Comparison of ENCODE assay signal across 8 cellular contexts in genomic region chr6:111605100-111605748, GRCh38. TPM values are rescaled to one million over a fixed set of nuclear protein-coding genes. Genes with fewer than 3 reads are reported as not detected.
DNase-seq lines count a peak whose midpoint lies in the region; ATAC-seq, FAIRE-seq and TF ChIP-seq lines count a peak whose summit lies in the region.

No MANE protein-coding gene starts in this region.

- POLR2A ChIA-PET in CD4-positive, alpha-beta memory T cell (lab: Charles Lee; ENCODE audit: partially characterized antibody), result interaction anchor here (1.1 to 2.8 kb wide), 11 partner anchors 19 to 790 kb away, joined by 3 to 42 read pairs (median 7); partner anchors contain the start of genes CDK19, FAM229B, FYN and REV3L

- peak overlapping the region; percentile 59 to 79 for H3K4me3 ChIP-seq in CD4-positive, alpha-beta memory T cell (ENCODE audit: low read length in 2 of 2)
- H3K4me3 ChIP-seq in kidney (ENCODE audit: low read length in 2 of 2), result peak overlapping the region; percentile 71 to 89

- no peak for TF ChIP-seq CTCF in kidney (IDR thresholded peaks at IDR 0.05; ENCODE audit: borderline replicate concordance, extremely low read depth, insufficient read depth)

- DNase-seq in CD4-positive, alpha-beta memory T cell, result no peak
- no peak for DNase-seq in central memory CD8-positive, alpha-beta T cell (ENCODE audit: low spot score in 2 of 2)
- peak; percentile 94 for DNase-seq in kidney
- peak; percentile 57 for DNase-seq in smooth muscle cell of the brain vasculature (ENCODE audit: low read depth, low spot score)
- DNase-seq in NCI-H524 treated with DMSO at 0.1 percent for 48 hours (lab: John Stamatoyannopoulos, UW), result no peak

- H3K4me1 Mint-ChIP-seq in CD4-positive, alpha-beta memory T cell, result peaks cover 27 to 61% (median 47%) of the 10 kb centered on the region in 4 donors
- H3K4me1 Mint-ChIP-seq in T-helper 1 cell treated with Interleukin-12 subunit alpha and Interleukin-12 subunit beta and Interleukin-4 antibody, amounts not matched to agents 30 μg/mL and 1 μg/mL, for 36 hours (ENCODE audit: low read depth), result peaks cover 35% of the 10 kb centered on the region
- peaks cover 21% of the 10 kb centered on the region for H3K4me1 Mint-ChIP-seq in central memory CD8-positive, alpha-beta T cell

- peak overlapping the region; percentile 88 to 97 (median 92) for H3K4me3 Mint-ChIP-seq in CD4-positive, alpha-beta memory T cell
- H3K4me3 Mint-ChIP-seq in T-helper 1 cell treated with Interleukin-12 subunit alpha and Interleukin-12 subunit beta and Interleukin-4 antibody, amounts not matched to agents 30 μg/mL and 1 μg/mL, for 36 hours, result peak overlapping the region; percentile 87
- H3K4me3 Mint-ChIP-seq in central memory CD8-positive, alpha-beta T cell, result peak overlapping the region; percentile 88

- peak overlapping the region; percentile 80 for H3K27ac ChIP-seq in CD4-positive, alpha-beta memory T cell (ENCODE audit: low read depth, low read length)
- H3K27ac ChIP-seq in kidney (ENCODE audit: low read depth in 2 of 2, low read length in 2 of 2), result peak overlapping the region; percentile 93 to 96

- H3K27me3 ChIP-seq in CD4-positive, alpha-beta memory T cell (ENCODE audit: insufficient read depth, low read length), result no peaks in the 10 kb centered on the region

- CTCF ChIA-PET in CD4-positive, alpha-beta memory T cell (lab: Charles Lee; ENCODE audit: partially characterized antibody), result interaction anchor here (0.7 to 3.3 kb wide), 8 partner anchors 28 to 1566 kb away, joined by 3 to 21 read pairs (median 4); a partner anchor contains a TSS

- H3K36me3 ChIP-seq in CD4-positive, alpha-beta memory T cell (ENCODE audit: insufficient read depth, low read length), result no peaks in the 10 kb centered on the region
- H3K36me3 ChIP-seq in kidney (ENCODE audit: control insufficient read depth in 1 of 2, insufficient read depth in 2 of 2, low read length in 2 of 2), result no peaks in the 10 kb centered on the region

- peak overlapping the region; percentile 19 to 96 for H3K9ac ChIP-seq in kidney (ENCODE audit: low read length in 2 of 2)

- H3K9me3 ChIP-seq in CD4-positive, alpha-beta memory T cell (ENCODE audit: control insufficient read depth in 1 of 2, low read length in 2 of 2), result no peaks in the 10 kb centered on the region
- no peaks in the 10 kb centered on the region for H3K9me3 ChIP-seq in kidney (ENCODE audit: control insufficient read depth in 1 of 2, low read length in 2 of 2)

- H3K9me3 Mint-ChIP-seq in CD4-positive, alpha-beta memory T cell, result no peaks in the 10 kb centered on the region
- no peaks in the 10 kb centered on the region for H3K9me3 Mint-ChIP-seq in T-helper 1 cell treated with Interleukin-12 subunit alpha and Interleukin-12 subunit beta and Interleukin-4 antibody, amounts not matched to agents 30 μg/mL and 1 μg/mL, for 36 hours
- no peaks in the 10 kb centered on the region for H3K9me3 Mint-ChIP-seq in central memory CD8-positive, alpha-beta T cell

- H3K4me1 ChIP-seq in CD4-positive, alpha-beta memory T cell (ENCODE audit: insufficient read depth, low read length), result peaks cover 43% of the 10 kb centered on the region
- H3K4me1 ChIP-seq in kidney (ENCODE audit: control insufficient read depth in 1 of 2, insufficient read depth in 1 of 2, low read depth in 1 of 2, low read length in 2 of 2), result peaks cover 30 to 31% of the 10 kb centered on the region in 2 donors

- peaks cover 0 to 8% of the 10 kb centered on the region in 2 donors for H3K36me3 Mint-ChIP-seq in CD4-positive, alpha-beta memory T cell
- peaks cover 6% of the 10 kb centered on the region for H3K36me3 Mint-ChIP-seq in T-helper 1 cell treated with Interleukin-12 subunit alpha and Interleukin-12 subunit beta and Interleukin-4 antibody, amounts not matched to agents 30 μg/mL and 1 μg/mL, for 36 hours (ENCODE audit: low read depth)
- H3K36me3 Mint-ChIP-seq in central memory CD8-positive, alpha-beta T cell (ENCODE audit: insufficient read depth), result peaks cover 9% of the 10 kb centered on the region

- no peak for FAIRE-seq in kidney (lab: Jason Lieb, UNC)

- no peaks in the 10 kb centered on the region for H3K27me3 Mint-ChIP-seq in CD4-positive, alpha-beta memory T cell
- no peaks in the 10 kb centered on the region for H3K27me3 Mint-ChIP-seq in T-helper 1 cell treated with Interleukin-12 subunit alpha and Interleukin-12 subunit beta and Interleukin-4 antibody, amounts not matched to agents 30 μg/mL and 1 μg/mL, for 36 hours (ENCODE audit: low read depth)
- no peaks in the 10 kb centered on the region for H3K27me3 Mint-ChIP-seq in central memory CD8-positive, alpha-beta T cell

- peak; percentile 32 for ATAC-seq in GM19372 (IDR thresholded peaks at IDR 0.05; ENCODE audit: low read depth, unreplicated experiment)
- peak; percentile 39 for ATAC-seq in HG03378 (IDR thresholded peaks at IDR 0.05; ENCODE audit: unreplicated experiment)
- peak; percentile 50 for ATAC-seq in central memory CD8-positive, alpha-beta T cell (replicated peaks; ENCODE audit: extremely low read depth, poor library complexity, severe bottlenecking)

- H3K27ac Mint-ChIP-seq in CD4-positive, alpha-beta memory T cell, result peak overlapping the region; percentile 90 to 97 (median 95)
- H3K27ac Mint-ChIP-seq in T-helper 1 cell treated with Interleukin-12 subunit alpha and Interleukin-12 subunit beta and Interleukin-4 antibody, amounts not matched to agents 30 μg/mL and 1 μg/mL, for 36 hours, result peak overlapping the region; percentile 98
- H3K27ac Mint-ChIP-seq in central memory CD8-positive, alpha-beta T cell (ENCODE audit: low read depth), result peak overlapping the region; percentile 92

- intact Hi-C loops in CD4-positive, alpha-beta memory T cell (cut with micrococcal nuclease), result loop anchor here (1.0 kb wide), 2 partner anchors 122 to 438 kb away; partner anchors contain the start of gene REV3L
- intact Hi-C loops in kidney (cut with DNase I), result no loop called here

RNA-seq across cellular contexts. Expression of gene TRAF3IP2, which starts 0.5 kb away (rescaled TPM):
- 10 to 100 TPM; 18.2 to 19.7 TPM for total RNA-seq in CD4-positive, alpha-beta memory T cell
- 10 to 100 TPM; 15.6 to 17.8 TPM for polyA plus RNA-seq in CD4-positive, alpha-beta memory T cell
- 30.0 TPM for total RNA-seq in kidney
- 15.7 TPM for polyA plus RNA-seq in kidney (ENCODE audit: insufficient read depth, low read depth, low replicate concordance)

Comparison
In these comparisons a context has a peak if more than half of its experiments do, and no peak if none do; other contexts are left out.
1. DNase-seq: peak in kidney (single experiment) and smooth muscle cell of the brain vasculature (single experiment); none in CD4-positive, alpha-beta memory T cell (0 of 5), central memory CD8-positive, alpha-beta T cell (0 of 2) and NCI-H524 treated with DMSO at 0.1 percent for 48 hours (single experiment).
2. Peak in every context shown above with its lines, with median percentiles within 50 percentile points of each other: H3K27ac Mint-ChIP-seq, H3K4me3 Mint-ChIP-seq and ATAC-seq.